ENCODE assay signal across 8 cellular contexts in the genomic region with DNA sequence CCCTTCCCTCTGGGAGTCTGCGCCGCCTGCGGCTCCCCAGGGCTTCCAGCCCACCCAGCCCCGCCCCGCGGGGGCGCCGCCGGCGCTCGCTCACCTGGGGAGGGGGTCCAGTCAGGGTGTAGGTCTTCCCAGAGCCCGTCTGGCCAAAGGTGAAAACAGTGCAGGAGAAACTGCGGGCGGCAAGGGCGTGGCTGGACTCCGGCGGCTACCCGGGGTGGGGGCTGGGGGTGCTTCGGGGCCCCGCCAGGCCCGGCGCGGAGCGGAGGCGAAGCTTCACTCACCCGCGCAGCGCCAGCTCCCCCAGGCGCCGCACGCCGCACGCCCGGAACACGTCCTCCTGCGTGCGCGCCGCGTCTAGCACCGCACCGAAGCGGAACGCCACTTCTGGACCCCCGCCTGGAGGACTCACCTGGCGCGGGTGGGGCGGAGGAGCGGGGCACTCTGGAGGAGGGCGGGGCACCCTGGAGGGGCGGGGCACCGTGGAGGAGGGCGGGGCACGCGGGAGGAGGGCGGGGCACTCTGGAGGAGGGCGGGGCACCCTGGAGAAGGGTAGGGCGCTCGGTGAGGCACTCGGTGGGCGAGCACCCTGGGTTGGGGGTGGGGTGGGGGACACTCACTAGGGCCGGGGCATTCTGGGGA. TPM values are rescaled to one million over a fixed set of nuclear protein-coding genes. Genes with fewer than 3 reads are reported as not detected.
DNase-seq lines count a peak whose midpoint lies in the region; FAIRE-seq lines count a peak whose summit lies in the region.

No MANE protein-coding gene starts in this region.

- peak overlapping the region; percentile 66 for H3K4me3 ChIP-seq in iPS-18c (ENCODE audit: insufficient read depth, low read depth, low read length)
- H3K4me3 ChIP-seq in small intestine (ENCODE audit: low read depth in 1 of 2, low read length in 2 of 2) = peak overlapping the region in 1 of 2 donors; percentile 65

- peaks cover 3% of the 10 kb centered on the region for H3K9me3 Mint-ChIP-seq in activated naive CD4-positive, alpha-beta T cell treated with anti-CD3 and anti-CD28 coated beads, Interleukin-2, amount 10 ng/mL, durations not matched to agents 7 days and 5 days
- H3K9me3 Mint-ChIP-seq in activated naive CD8-positive, alpha-beta T cell treated with anti-CD3 and anti-CD28 coated beads for 36 hours = peaks cover 7% of the 10 kb centered on the region

- CTCF ChIA-PET in activated naive CD4-positive, alpha-beta T cell treated with anti-CD3 and anti-CD28 coated beads, Interleukin-2, amount 10 ng/mL, durations not matched to agents 7 days and 5 days (lab: Charles Lee) = interaction anchor here (1.4 kb wide), 1 partner anchor 10 kb away, joined by 5 read pairs; no protein-coding TSS in a partner anchor

- peaks cover 58% of the 10 kb centered on the region for H3K27me3 Mint-ChIP-seq in activated naive CD4-positive, alpha-beta T cell treated with anti-CD3 and anti-CD28 coated beads, Interleukin-2, amount 10 ng/mL, durations not matched to agents 7 days and 5 days
- H3K27me3 Mint-ChIP-seq in activated naive CD8-positive, alpha-beta T cell treated with anti-CD3 and anti-CD28 coated beads for 36 hours = peaks cover 60% of the 10 kb centered on the region

- 0 to 3% (median 3%) methylated on average over 33 to 62 of the region's 62 CpGs for WGBS in small intestine, 3 donors

- H3K9me3 ChIP-seq in iPS-18c (ENCODE audit: control insufficient read depth, insufficient read depth, low read length) (no peaks in the 10 kb centered on the region), small intestine (ENCODE audit: control insufficient read depth, low read depth) (no peaks in the 10 kb centered on the region)

- no peak overlapping the region for H3K27ac Mint-ChIP-seq in activated naive CD4-positive, alpha-beta T cell treated with anti-CD3 and anti-CD28 coated beads, Interleukin-2, amount 10 ng/mL, durations not matched to agents 7 days and 5 days
- H3K27ac Mint-ChIP-seq in activated naive CD8-positive, alpha-beta T cell treated with anti-CD3 and anti-CD28 coated beads for 36 hours = no peak overlapping the region

- peak overlapping the region in 1 of 2 donors; percentile 22 for H3K27ac ChIP-seq in small intestine (ENCODE audit: low read depth in 1 of 2, low read length in 1 of 2)

- DNase-seq in activated naive CD4-positive, alpha-beta T cell treated with anti-CD3 and anti-CD28 coated beads, Interleukin-2, amount 10 ng/mL, durations not matched to agents 7 days and 5 days = peak; percentile 44
- no peak for DNase-seq in activated naive CD4-positive, alpha-beta T cell treated with Interleukin-2 at 50 U/mL for 16 hours
- DNase-seq in activated naive CD8-positive, alpha-beta T cell treated with anti-CD3 and anti-CD28 coated beads for 36 hours = peak; percentile 29
- peak; percentile 80 for DNase-seq in small intestine
- DNase-seq in COR-L47 (lab: John Stamatoyannopoulos, UW) = no peak
- no peak for DNase-seq in inferior parietal cortex (ENCODE audit: extremely low spot score)
- no peak for DNase-seq in NOMO-1 treated with dmso at 0.1 percent for 144 hours (lab: John Stamatoyannopoulos, UW; ENCODE audit: unreplicated experiment)

- no peak overlapping the region for H3K4me3 Mint-ChIP-seq in activated naive CD4-positive, alpha-beta T cell treated with anti-CD3 and anti-CD28 coated beads, Interleukin-2, amount 10 ng/mL, durations not matched to agents 7 days and 5 days
- H3K4me3 Mint-ChIP-seq in activated naive CD8-positive, alpha-beta T cell treated with anti-CD3 and anti-CD28 coated beads for 36 hours = no peak overlapping the region

- peaks cover 0 to 3% of the 10 kb centered on the region in 2 donors for H3K27me3 ChIP-seq in small intestine (ENCODE audit: control insufficient read depth in 2 of 2, insufficient read depth in 2 of 2, low read length in 2 of 2)

- H3K4me1 Mint-ChIP-seq in activated naive CD4-positive, alpha-beta T cell treated with anti-CD3 and anti-CD28 coated beads, Interleukin-2, amount 10 ng/mL, durations not matched to agents 7 days and 5 days = no peaks in the 10 kb centered on the region
- H3K4me1 Mint-ChIP-seq in activated naive CD8-positive, alpha-beta T cell treated with anti-CD3 and anti-CD28 coated beads for 36 hours = peaks cover 6% of the 10 kb centered on the region

- peaks cover 0 to 2% of the 10 kb centered on the region in 2 donors for H3K4me1 ChIP-seq in small intestine (ENCODE audit: control insufficient read depth in 2 of 2, insufficient read depth in 1 of 2, low read depth in 1 of 2, low read length in 1 of 2)

- FAIRE-seq in small intestine (lab: Jason Lieb, UNC) = no peak

- H3K36me3 Mint-ChIP-seq in activated naive CD4-positive, alpha-beta T cell treated with anti-CD3 and anti-CD28 coated beads, Interleukin-2, amount 10 ng/mL, durations not matched to agents 7 days and 5 days = no peaks in the 10 kb centered on the region
- no peaks in the 10 kb centered on the region for H3K36me3 Mint-ChIP-seq in activated naive CD8-positive, alpha-beta T cell treated with anti-CD3 and anti-CD28 coated beads for 36 hours

- H3K36me3 ChIP-seq in small intestine (ENCODE audit: control insufficient read depth in 2 of 2, insufficient read depth in 2 of 2, low read length in 2 of 2) = peaks cover 0 to 4% of the 10 kb centered on the region in 2 donors

RNA-seq across cellular contexts. Expression of a gene that starts 1.0 kb away (rescaled TPM):
- not detected for total RNA-seq in activated naive CD8-positive, alpha-beta T cell treated with anti-CD3 and anti-CD28 coated beads for 36 hours
- polyA plus RNA-seq in small intestine = 100 to 1,000 TPM in 1 of 3 donors, 10 to 100 TPM in 2; 14.3 to 149 (median 61.3) TPM

RNA-seq across cellular contexts. Expression of a gene that starts 20.0 kb away (rescaled TPM):
- not detected for total RNA-seq in activated naive CD8-positive, alpha-beta T cell treated with anti-CD3 and anti-CD28 coated beads for 36 hours
- 1 to 10 TPM in 2 of 3 donors, under 1 TPM in 1; 0.81 to 1.8 (median 1.8) TPM for polyA plus RNA-seq in small intestine

RNA-seq across cellular contexts. Expression of a gene that starts 57.2 kb away (rescaled TPM):
- total RNA-seq in activated naive CD8-positive, alpha-beta T cell treated with anti-CD3 and anti-CD28 coated beads for 36 hours = 10 to 100 TPM; 11.4 to 12.2 TPM
- polyA plus RNA-seq in small intestine = 1 to 10 TPM in 2 of 3 donors, under 1 TPM in 1; 0.45 to 2.4 (median 1.1) TPM

Comparison
In these comparisons a context has a peak if more than half of its experiments do, and no peak if none do; other contexts are left out.
1. DNase-seq: peak in activated naive CD4-positive, alpha-beta T cell treated with anti-CD3 and anti-CD28 coated beads, Interleukin-2, amount 10 ng/mL, durations not matched to agents 7 days and 5 days (single experiment), activated naive CD8-positive, alpha-beta T cell treated with anti-CD3 and anti-CD28 coated beads for 36 hours (single experiment) and small intestine (single experiment); none in activated naive CD4-positive, alpha-beta T cell treated with Interleukin-2 at 50 U/mL for 16 hours (single experiment), COR-L47 (single experiment), inferior parietal cortex (single experiment) and NOMO-1 treated with dmso at 0.1 percent for 144 hours (single experiment).